Comparison of ENCODE assay signal across 8 cellular contexts in the genomic region with DNA sequence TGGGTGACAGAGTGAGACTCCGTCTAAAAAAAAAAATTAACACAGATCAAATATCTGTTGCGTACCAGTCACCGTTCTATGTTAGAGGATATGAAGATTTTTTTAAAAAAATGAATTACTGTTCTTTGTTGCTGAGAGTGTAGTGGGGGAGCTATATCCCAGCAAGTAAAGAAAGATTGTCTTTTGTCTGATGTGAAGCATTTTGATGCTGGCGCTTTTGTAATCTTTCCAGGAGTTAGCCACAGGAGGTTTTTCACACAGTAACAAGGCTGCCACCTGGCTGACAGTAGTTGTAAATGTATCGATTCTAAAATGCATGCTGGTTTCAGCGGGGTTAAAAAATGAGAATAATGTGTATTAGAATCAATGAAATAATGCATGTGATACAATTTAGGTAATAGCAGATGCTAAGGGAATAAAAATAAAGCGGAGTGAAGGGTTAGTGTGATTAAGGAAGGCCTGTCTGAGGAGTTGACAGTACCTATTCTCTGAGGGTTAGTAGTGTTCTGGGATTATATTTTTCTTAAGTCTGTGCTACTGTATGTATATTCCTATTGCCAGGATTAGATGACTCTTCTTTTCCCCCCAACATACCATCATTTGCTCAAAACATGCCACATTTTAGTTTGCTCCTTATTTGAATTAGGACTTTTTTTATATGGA. TPM values are rescaled to one million over a fixed set of nuclear protein-coding genes. Genes with fewer than 3 reads are reported as not detected.
DNase-seq lines count a peak whose midpoint lies in the region; ATAC-seq and TF ChIP-seq lines count a peak whose summit lies in the region.

No MANE protein-coding gene starts in this region.

- H3K9me3 Mint-ChIP-seq in T-helper 2 cell treated with Interferon-gamma antibody and Interleukin-4, amounts not matched to agents 5 μg/mL and 100 μg/mL, for 36 hours = no peaks in the 10 kb centered on the region

- no peak overlapping the region for H3K4me3 ChIP-seq in lung

- H3K4me3 Mint-ChIP-seq in T-helper 2 cell treated with Interferon-gamma antibody and Interleukin-4, amounts not matched to agents 5 μg/mL and 100 μg/mL, for 36 hours = peak overlapping the region; percentile 97

- H3K27me3 Mint-ChIP-seq in T-helper 2 cell treated with Interferon-gamma antibody and Interleukin-4, amounts not matched to agents 5 μg/mL and 100 μg/mL, for 36 hours (ENCODE audit: low read depth) = no peaks in the 10 kb centered on the region

- H3K27me3 ChIP-seq in lung (ENCODE audit: control insufficient read depth, insufficient read depth) = no peaks in the 10 kb centered on the region

- H3K4me1 Mint-ChIP-seq in T-helper 2 cell treated with Interferon-gamma antibody and Interleukin-4, amounts not matched to agents 5 μg/mL and 100 μg/mL, for 36 hours (ENCODE audit: low read depth) = peaks cover 38% of the 10 kb centered on the region

- H3K36me3 Mint-ChIP-seq in T-helper 2 cell treated with Interferon-gamma antibody and Interleukin-4, amounts not matched to agents 5 μg/mL and 100 μg/mL, for 36 hours (ENCODE audit: low read depth) = peaks cover 47% of the 10 kb centered on the region

- WGBS in lung, 2 donors = 29 to 34% methylated on average over 7 of the region's 7 CpGs

- H3K9me3 ChIP-seq in lung (ENCODE audit: control insufficient read depth in 2 of 2, insufficient read depth in 1 of 2, low read length in 1 of 2) = no peaks in the 10 kb centered on the region

- no peaks in the 10 kb centered on the region for H3K4me1 ChIP-seq in lung (ENCODE audit: control insufficient read depth in 2 of 2, insufficient read depth in 2 of 2, low read length in 2 of 2)

- DNase-seq in activated gamma-delta T cell treated with Interleukin-2 at 50 U/mL for 16 hours (peak; percentile 43), activated gamma-delta T cell (lab: John Stamatoyannopoulos, UW) (no peak), MV-4-11 (lab: John Stamatoyannopoulos, UW) (peak; percentile 73), lung (ENCODE audit: low spot score) (no peak), stromal cell of bone marrow (ENCODE audit: low read depth) (peak; percentile 72)
- DNase-seq in T-helper 2 cell treated with Interferon-gamma antibody and Interleukin-4, amounts not matched to agents 5 μg/mL and 100 μg/mL, for 36 hours (ENCODE audit: low spot score) = peak; percentile 47
- peak; percentile 54 for DNase-seq in central memory CD4-positive, alpha-beta T cell

- TF ChIP-seq CTCF in lung (IDR thresholded peaks at IDR 0.05; ENCODE audit: control extremely low read depth, extremely low read depth) = peak; percentile 52

- no peak overlapping the region for H3K27ac ChIP-seq in lung (ENCODE audit: low read depth in 1 of 2, low read length in 1 of 2)

- H3K36me3 ChIP-seq in lung (ENCODE audit: control insufficient read depth in 2 of 2, insufficient read depth in 2 of 2, low read length in 2 of 2) = no peaks in the 10 kb centered on the region

- H3K27ac Mint-ChIP-seq in T-helper 2 cell treated with Interferon-gamma antibody and Interleukin-4, amounts not matched to agents 5 μg/mL and 100 μg/mL, for 36 hours = peak overlapping the region; percentile 98

- ATAC-seq in lung (ENCODE audit: insufficient read depth, low FRiP score) (no peak), HG02678 (IDR thresholded peaks at IDR 0.05; ENCODE audit: unreplicated experiment) (no peak)

RNA-seq across cellular contexts. Expression of gene LMNB1, which starts 3.4 kb away (rescaled TPM):
- 10 to 100 TPM; 13.1 to 30.6 TPM for total RNA-seq in lung
- 10 to 100 TPM in 1 of 2 donors, 1 to 10 TPM in 1; 5.1 to 40.3 TPM for polyA plus RNA-seq in lung

Comparison
In these comparisons a context has a peak if more than half of its experiments do, and no peak if none do; other contexts are left out.
1. DNase-seq: peak in activated gamma-delta T cell treated with Interleukin-2 at 50 U/mL for 16 hours (single experiment), MV-4-11 (single experiment), T-helper 2 cell treated with Interferon-gamma antibody and Interleukin-4, amounts not matched to agents 5 μg/mL and 100 μg/mL, for 36 hours (single experiment), central memory CD4-positive, alpha-beta T cell (single experiment) and stromal cell of bone marrow (single experiment); none in activated gamma-delta T cell (single experiment) and lung (single experiment).